1 cellular context compared by ENCODE assay signal in the genomic region with DNA sequence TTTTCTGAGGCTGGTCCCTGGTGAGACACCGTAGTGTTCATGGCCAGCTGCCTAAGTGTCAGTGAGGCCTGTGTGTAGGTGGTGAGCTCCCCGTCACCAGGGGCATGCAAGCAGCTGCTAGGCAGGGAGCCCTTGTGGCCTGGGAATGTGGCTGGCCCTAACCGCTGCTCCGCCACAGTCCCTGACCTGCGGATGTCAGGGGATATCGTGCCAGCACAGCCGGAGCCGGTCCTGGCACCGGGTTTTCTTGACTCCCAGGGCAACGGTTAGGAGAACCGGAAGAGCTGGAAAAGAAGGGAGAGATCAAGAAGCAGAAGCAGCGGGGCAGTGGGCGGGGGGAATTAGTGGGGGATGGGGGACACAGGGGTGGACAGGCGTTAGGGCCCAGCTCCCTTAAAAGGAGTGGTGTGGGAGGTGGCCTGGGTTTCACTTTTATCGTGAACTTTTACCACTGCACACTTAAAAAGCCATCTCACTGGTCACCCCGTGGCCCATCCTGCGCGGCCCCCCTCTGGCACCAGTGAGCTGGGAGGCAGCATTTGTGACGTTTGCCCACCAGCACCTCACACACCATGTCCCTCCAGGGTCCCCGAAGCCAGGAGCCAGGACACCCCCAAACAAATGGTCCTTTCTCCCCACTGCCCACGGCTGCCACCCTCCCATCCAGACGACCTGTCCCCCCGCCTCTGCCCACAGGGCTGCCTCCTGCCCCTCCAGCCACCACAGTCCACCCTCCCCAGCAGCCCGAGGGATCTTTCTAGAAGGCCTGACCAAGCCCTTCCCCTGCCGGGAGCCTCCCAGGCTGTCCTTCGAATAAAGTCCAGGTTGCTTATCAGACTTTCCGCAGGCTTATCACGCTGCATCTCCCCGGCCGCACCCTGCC.
TF ChIP-seq lines count a peak whose summit lies in the region.

No MANE protein-coding gene starts in this region.

TF ChIP-seq in HepG2, 621 proteins besides CTCF, POLR2A, EP300 and RAD21 (continued from another document and continues in another):
- TF ChIP-seq ATF4 (CRISPR knock-in tag; IDR thresholded peaks at IDR 0.05), result no peak
- 0 out of 2 replicates have a peak, but pooled peaks have one; percentile 25 for TF ChIP-seq REPIN1 (CRISPR knock-in tag; IDR thresholded peaks at IDR 0.05; ENCODE audit: borderline replicate concordance, low read depth)
- 0 out of 2 replicates have a peak, but pooled peaks have one; percentile 49 for TF ChIP-seq IRF2 (CRISPR knock-in tag; IDR thresholded peaks at IDR 0.05)
- no peak for TF ChIP-seq RFX1 (IDR thresholded peaks at IDR 0.05)
- TF ChIP-seq PLRG1 (conservative IDR thresholded peaks at IDR 0.05), result no peak
- TF ChIP-seq, protein P1, sequence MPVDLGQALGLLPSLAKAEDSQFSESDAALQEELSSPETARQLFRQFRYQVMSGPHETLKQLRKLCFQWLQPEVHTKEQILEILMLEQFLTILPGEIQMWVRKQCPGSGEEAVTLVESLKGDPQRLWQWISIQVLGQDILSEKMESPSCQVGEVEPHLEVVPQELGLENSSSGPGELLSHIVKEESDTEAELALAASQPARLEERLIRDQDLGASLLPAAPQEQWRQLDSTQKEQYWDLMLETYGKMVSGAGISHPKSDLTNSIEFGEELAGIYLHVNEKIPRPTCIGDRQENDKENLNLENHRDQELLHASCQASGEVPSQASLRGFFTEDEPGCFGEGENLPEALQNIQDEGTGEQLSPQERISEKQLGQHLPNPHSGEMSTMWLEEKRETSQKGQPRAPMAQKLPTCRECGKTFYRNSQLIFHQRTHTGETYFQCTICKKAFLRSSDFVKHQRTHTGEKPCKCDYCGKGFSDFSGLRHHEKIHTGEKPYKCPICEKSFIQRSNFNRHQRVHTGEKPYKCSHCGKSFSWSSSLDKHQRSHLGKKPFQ (CRISPR knock-in tag; IDR thresholded peaks at IDR 0.05; ENCODE audit: insufficient replicate concordance), result peak; percentile 12
- peak; percentile 62; the same call in 1 of the 2 replicates for TF ChIP-seq SP4 (CRISPR knock-in tag; IDR thresholded peaks at IDR 0.05)
- no peak for TF ChIP-seq ZNF75D (CRISPR knock-in tag; IDR thresholded peaks at IDR 0.05; ENCODE audit: borderline replicate concordance)
- TF ChIP-seq FOSL2 (CRISPR knock-in tag; IDR thresholded peaks at IDR 0.05), result no peak
- no peak for TF ChIP-seq BCL6 (CRISPR knock-in tag; IDR thresholded peaks at IDR 0.05)
- no peak; the same call in 1 of the 2 replicates for TF ChIP-seq ZZZ3 (CRISPR knock-in tag; IDR thresholded peaks at IDR 0.05; ENCODE audit: borderline replicate concordance)
- 0 out of 2 replicates have a peak, but pooled peaks have one; percentile 39 for TF ChIP-seq DMTF1 (CRISPR knock-in tag; IDR thresholded peaks at IDR 0.05)
- TF ChIP-seq SMARCE1 (IDR thresholded peaks at IDR 0.05; ENCODE audit: borderline replicate concordance), result no peak
- peak; percentile 90; the same call in 1 of the 2 replicates for TF ChIP-seq PCBP1 (IDR thresholded peaks at IDR 0.05; ENCODE audit: borderline replicate concordance, low read depth, low read length)
- no peak for TF ChIP-seq ZFP90 (CRISPR knock-in tag; IDR thresholded peaks at IDR 0.05; ENCODE audit: borderline replicate concordance)
- peak; percentile 95 for TF ChIP-seq HDAC2 (CRISPR knock-in tag; IDR thresholded peaks at IDR 0.05)
- TF ChIP-seq FIP1L1 (IDR thresholded peaks at IDR 0.05; ENCODE audit: borderline replicate concordance, insufficient read depth, low read depth, low read length), result no peak
- TF ChIP-seq RFX5 (IDR thresholded peaks at IDR 0.05; ENCODE audit: low read depth, low read length), result no peak
- TF ChIP-seq, protein P2, sequence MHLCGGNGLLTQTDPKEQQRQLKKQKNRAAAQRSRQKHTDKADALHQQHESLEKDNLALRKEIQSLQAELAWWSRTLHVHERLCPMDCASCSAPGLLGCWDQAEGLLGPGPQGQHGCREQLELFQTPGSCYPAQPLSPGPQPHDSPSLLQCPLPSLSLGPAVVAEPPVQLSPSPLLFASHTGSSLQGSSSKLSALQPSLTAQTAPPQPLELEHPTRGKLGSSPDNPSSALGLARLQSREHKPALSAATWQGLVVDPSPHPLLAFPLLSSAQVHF (CRISPR knock-in tag; IDR thresholded peaks at IDR 0.05), result no peak
- TF ChIP-seq DR1 (CRISPR knock-in tag; IDR thresholded peaks at IDR 0.05), result no peak; the same call in 1 of the 2 replicates
- TF ChIP-seq ZFP36L2 (CRISPR knock-in tag; IDR thresholded peaks at IDR 0.05), result no peak
- TF ChIP-seq SNAPC4 (CRISPR knock-in tag; IDR thresholded peaks at IDR 0.05), result no peak
- TF ChIP-seq WIZ (CRISPR knock-in tag; IDR thresholded peaks at IDR 0.05), result no peak
- no peak for TF ChIP-seq ERF (CRISPR knock-in tag; IDR thresholded peaks at IDR 0.05)
- TF ChIP-seq CEBPZ (IDR thresholded peaks at IDR 0.05; ENCODE audit: low read length), result no peak
- TF ChIP-seq MED13 (CRISPR knock-in tag; IDR thresholded peaks at IDR 0.05), result no peak
- TF ChIP-seq ZFP1 (CRISPR knock-in tag; IDR thresholded peaks at IDR 0.05), result no peak
- no peak for TF ChIP-seq AHDC1 (CRISPR knock-in tag; IDR thresholded peaks at IDR 0.05; ENCODE audit: borderline replicate concordance)
- TF ChIP-seq SP140L (CRISPR knock-in tag; IDR thresholded peaks at IDR 0.05; ENCODE audit: borderline replicate concordance), result no peak
- TF ChIP-seq, protein P3, sequence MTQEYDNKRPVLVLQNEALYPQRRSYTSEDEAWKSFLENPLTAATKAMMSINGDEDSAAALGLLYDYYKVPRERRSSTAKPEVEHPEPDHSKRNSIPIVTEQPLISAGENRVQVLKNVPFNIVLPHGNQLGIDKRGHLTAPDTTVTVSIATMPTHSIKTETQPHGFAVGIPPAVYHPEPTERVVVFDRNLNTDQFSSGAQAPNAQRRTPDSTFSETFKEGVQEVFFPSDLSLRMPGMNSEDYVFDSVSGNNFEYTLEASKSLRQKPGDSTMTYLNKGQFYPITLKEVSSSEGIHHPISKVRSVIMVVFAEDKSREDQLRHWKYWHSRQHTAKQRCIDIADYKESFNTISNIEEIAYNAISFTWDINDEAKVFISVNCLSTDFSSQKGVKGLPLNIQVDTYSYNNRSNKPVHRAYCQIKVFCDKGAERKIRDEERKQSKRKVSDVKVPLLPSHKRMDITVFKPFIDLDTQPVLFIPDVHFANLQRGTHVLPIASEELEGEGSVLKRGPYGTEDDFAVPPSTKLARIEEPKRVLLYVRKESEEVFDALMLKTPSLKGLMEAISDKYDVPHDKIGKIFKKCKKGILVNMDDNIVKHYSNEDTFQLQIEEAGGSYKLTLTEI (CRISPR knock-in tag; conservative IDR thresholded peaks at IDR 0.05), result no peak
- TF ChIP-seq ZNF33A (CRISPR knock-in tag; IDR thresholded peaks at IDR 0.05; ENCODE audit: borderline replicate concordance), result no peak
